In genomic region chrX:38803609-38804480, GRCh38 we compare ENCODE assay signal across 8 cellular contexts. TPM values are rescaled to one million over a fixed set of nuclear protein-coding genes. Genes with fewer than 3 reads are reported as not detected.
A peak's percentile ranks its signal among the peaks of the same experiment; 100 is the strongest.
DNase-seq lines count a peak whose midpoint lies in the region; ATAC-seq, FAIRE-seq and TF ChIP-seq lines count a peak whose summit lies in the region.

No MANE protein-coding gene starts in this region.

- no peaks in the 10 kb centered on the region for H3K27me3 ChIP-seq in testis

- DNase-seq in DMS79 treated with DMSO at 0.1 percent for 48 hours (lab: John Stamatoyannopoulos, UW): peak; percentile 15
- peak; percentile 57 for DNase-seq in Jurkat, Clone E6-1 (ENCODE audit: low read depth, low spot score)
- peak; percentile 47 for DNase-seq in RCC 7860 (ENCODE audit: low spot score)
- peak; percentile 55 for DNase-seq in activated effector memory CD4-positive, alpha-beta T cell treated with Interleukin-2 at 50 U/mL for 16 hours
- peak; percentile 79 for DNase-seq in fibroblast of the conjunctiva (ENCODE audit: low read depth)
- DNase-seq in natural killer cell treated with Interleukin-12 subunit alpha and Interleukin-12 subunit beta and Interleukin-15 and Interleukin-18, amount 100 ng/mL, for 72 hours (ENCODE audit: low spot score): peak; percentile 80
- peak; percentile 87 for DNase-seq in testis

- peaks cover 0 to 8% of the 10 kb centered on the region in 2 donors for H3K27me3 Mint-ChIP-seq in natural killer cell treated with Interleukin-12 subunit alpha and Interleukin-12 subunit beta and Interleukin-15 and Interleukin-18, amount 100 ng/mL, for 72 hours

- no peaks in the 10 kb centered on the region for H3K36me3 ChIP-seq in testis (ENCODE audit: low read depth, missing control alignments)

- no peaks in the 10 kb centered on the region for H3K9me3 ChIP-seq in testis

- H3K4me3 ChIP-seq in Jurkat, Clone E6-1 (ENCODE audit: low read length): peak overlapping the region; percentile 73
- peak overlapping the region; percentile 61 to 80 for H3K4me3 ChIP-seq in testis

- peaks cover 4% of the 10 kb centered on the region for H3K36me3 Mint-ChIP-seq in natural killer cell treated with Interleukin-12 subunit alpha and Interleukin-12 subunit beta and Interleukin-15 and Interleukin-18, amount 100 ng/mL, for 72 hours

- peak overlapping the region; percentile 97 for H3K4me3 Mint-ChIP-seq in natural killer cell treated with Interleukin-12 subunit alpha and Interleukin-12 subunit beta and Interleukin-15 and Interleukin-18, amount 100 ng/mL, for 72 hours

- no peak for TF ChIP-seq POLR2A in testis (IDR thresholded peaks at IDR 0.05)

- H3K27ac ChIP-seq in testis: peak overlapping the region; percentile 84 to 90

- no peak for TF ChIP-seq CTCF in testis (IDR thresholded peaks at IDR 0.05)

- 0% methylated on average over 35 of the region's 67 CpGs; no CpG with 5 or more reads in 1 of the 2 donors for WGBS in testis, 2 donors

- peak; percentile 65 for ATAC-seq in GM21723 (IDR thresholded peaks at IDR 0.05; ENCODE audit: unreplicated experiment)
- peak; percentile 84 to 85 for ATAC-seq in natural killer cell treated with Interleukin-12 subunit alpha and Interleukin-12 subunit beta and Interleukin-15 and Interleukin-18, amount 100 ng/mL, for 72 hours

- intact Hi-C loops in testis (cut with DNase I; ENCODE audit: low total_unique reads): no loop called here

- H3K9me3 Mint-ChIP-seq in natural killer cell treated with Interleukin-12 subunit alpha and Interleukin-12 subunit beta and Interleukin-15 and Interleukin-18, amount 100 ng/mL, for 72 hours: no peaks in the 10 kb centered on the region

- H3K4me1 ChIP-seq in testis: no peaks in the 10 kb centered on the region

- peak overlapping the region; percentile 91 to 94 for H3K27ac Mint-ChIP-seq in natural killer cell treated with Interleukin-12 subunit alpha and Interleukin-12 subunit beta and Interleukin-15 and Interleukin-18, amount 100 ng/mL, for 72 hours

- peaks cover 14 to 24% of the 10 kb centered on the region in 2 donors for H3K4me1 Mint-ChIP-seq in natural killer cell treated with Interleukin-12 subunit alpha and Interleukin-12 subunit beta and Interleukin-15 and Interleukin-18, amount 100 ng/mL, for 72 hours (ENCODE audit: low read depth in 2 of 2)

- FAIRE-seq in RCC 7860 (lab: Jason Lieb, UNC): no peak

RNA-seq across cellular contexts. Expression of gene MID1IP1, which starts 2.6 kb away (rescaled TPM):
- polyA plus RNA-seq in Jurkat, Clone E6-1 (2012; ENCODE audit: insufficient read depth, insufficient read length): 42.9 TPM
- 10 to 100 TPM; 24.5 to 34.7 TPM for total RNA-seq in natural killer cell treated with Interleukin-12 subunit alpha and Interleukin-12 subunit beta and Interleukin-15 and Interleukin-18, amount 100 ng/mL, for 72 hours
- total RNA-seq in testis: 100 to 1,000 TPM; 102 to 155 TPM
- polyA plus RNA-seq in testis (ENCODE audit: insufficient read depth, low read depth, low replicate concordance): 53.4 TPM

Comparison
In these comparisons a context has a peak if more than half of its experiments do, and no peak if none do; other contexts are left out.
1. Peak in every context shown above with its lines: DNase-seq, ATAC-seq, H3K4me3 ChIP-seq and H3K27ac ChIP-seq.
2. DNase-seq: peak in every context shown above with its lines; median percentile 87 in testis; 80 in natural killer cell treated with Interleukin-12 subunit alpha and Interleukin-12 subunit beta and Interleukin-15 and Interleukin-18, amount 100 ng/mL, for 72 hours; 79 in fibroblast of the conjunctiva; 57 in Jurkat, Clone E6-1; 55 in activated effector memory CD4-positive, alpha-beta T cell treated with Interleukin-2 at 50 U/mL for 16 hours; 47 in RCC 7860; 15 in DMS79 treated with DMSO at 0.1 percent for 48 hours.